In genomic region chr12:104083769-104084475, GRCh38 we compare ENCODE assay signal across 12 cellular contexts. TPM values are rescaled to one million over a fixed set of nuclear protein-coding genes. Genes with fewer than 3 reads are reported as not detected.
A peak's percentile ranks its signal among the peaks of the same experiment; 100 is the strongest.
DNase-seq lines count a peak whose midpoint lies in the region; ATAC-seq lines count a peak whose summit lies in the region.
"Had no signal": no experiment of that assay in that cellular context is flagged by ENCODE, and none has a peak within 500 bp of the region (broad histone marks: within the 10 kb centered on the region; RNA-seq: fewer than 3 reads in every experiment).

No MANE protein-coding gene starts in this region.

- H3K9me3 Mint-ChIP-seq in activated CD4-positive, alpha-beta memory T cell treated with anti-CD3 and anti-CD28 coated beads for 36 hours, result no peaks in the 10 kb centered on the region
- H3K9me3 Mint-ChIP-seq in activated CD4-positive, alpha-beta memory T cell treated with anti-CD3 and anti-CD28 coated beads, Interleukin-2, amount 10 ng/mL, durations not matched to agents 7 days and 5 days, result no peaks in the 10 kb centered on the region

- POLR2A ChIA-PET in activated CD4-positive, alpha-beta memory T cell treated with anti-CD3 and anti-CD28 coated beads for 36 hours (lab: Charles Lee), result interaction anchor here (0.6 to 1.7 kb wide), 4 partner anchors 19 to 156 kb away, joined by 3 read pairs; partner anchors contain the start of gene HCFC2
- POLR2A ChIA-PET in activated CD4-positive, alpha-beta memory T cell treated with anti-CD3 and anti-CD28 coated beads, Interleukin-2, amount 10 ng/mL, durations not matched to agents 7 days and 5 days (lab: Charles Lee), result interaction anchor here (1.2 kb wide), 1 partner anchor 20 kb away, joined by 3 read pairs; the partner anchor contains the start of gene HCFC2

- no peak overlapping the region for H3K4me3 Mint-ChIP-seq in activated CD4-positive, alpha-beta memory T cell treated with anti-CD3 and anti-CD28 coated beads for 36 hours
- no peak overlapping the region for H3K4me3 Mint-ChIP-seq in activated CD4-positive, alpha-beta memory T cell treated with anti-CD3 and anti-CD28 coated beads, Interleukin-2, amount 10 ng/mL, durations not matched to agents 7 days and 5 days

- H3K36me3 Mint-ChIP-seq in activated CD4-positive, alpha-beta memory T cell treated with anti-CD3 and anti-CD28 coated beads for 36 hours, result peaks cover 30% of the 10 kb centered on the region
- H3K36me3 Mint-ChIP-seq in activated CD4-positive, alpha-beta memory T cell treated with anti-CD3 and anti-CD28 coated beads, Interleukin-2, amount 10 ng/mL, durations not matched to agents 7 days and 5 days (ENCODE audit: low read depth), result peaks cover 48% of the 10 kb centered on the region

- peaks cover 17% of the 10 kb centered on the region for H3K4me1 Mint-ChIP-seq in activated CD4-positive, alpha-beta memory T cell treated with anti-CD3 and anti-CD28 coated beads for 36 hours (ENCODE audit: low read depth)
- H3K4me1 Mint-ChIP-seq in activated CD4-positive, alpha-beta memory T cell treated with anti-CD3 and anti-CD28 coated beads, Interleukin-2, amount 10 ng/mL, durations not matched to agents 7 days and 5 days, result peaks cover 24% of the 10 kb centered on the region

- no peaks in the 10 kb centered on the region for H3K27me3 Mint-ChIP-seq in activated CD4-positive, alpha-beta memory T cell treated with anti-CD3 and anti-CD28 coated beads for 36 hours
- no peaks in the 10 kb centered on the region for H3K27me3 Mint-ChIP-seq in activated CD4-positive, alpha-beta memory T cell treated with anti-CD3 and anti-CD28 coated beads, Interleukin-2, amount 10 ng/mL, durations not matched to agents 7 days and 5 days

- ATAC-seq in HG02571 (IDR thresholded peaks at IDR 0.05; ENCODE audit: unreplicated experiment) (peak; percentile 77), HG03575 (IDR thresholded peaks at IDR 0.05; ENCODE audit: extremely low read depth, insufficient number of reproducible peaks, low FRiP score, unreplicated experiment) (peak; percentile 79)
- ATAC-seq: HCT116 had no signal

- no peak overlapping the region for H3K27ac Mint-ChIP-seq in activated CD4-positive, alpha-beta memory T cell treated with anti-CD3 and anti-CD28 coated beads for 36 hours
- H3K27ac Mint-ChIP-seq in activated CD4-positive, alpha-beta memory T cell treated with anti-CD3 and anti-CD28 coated beads, Interleukin-2, amount 10 ng/mL, durations not matched to agents 7 days and 5 days, result no peak overlapping the region

- CTCF ChIA-PET in activated CD4-positive, alpha-beta memory T cell treated with anti-CD3 and anti-CD28 coated beads for 36 hours (lab: Charles Lee), result interaction anchor here (0.6 to 1.8 kb wide), 3 partner anchors 13 to 26 kb away, joined by 3 to 11 read pairs (median 5); no protein-coding TSS in a partner anchor
- CTCF ChIA-PET in activated CD4-positive, alpha-beta memory T cell treated with anti-CD3 and anti-CD28 coated beads, Interleukin-2, amount 10 ng/mL, durations not matched to agents 7 days and 5 days (lab: Charles Lee), result interaction anchor here (2.4 kb wide), 1 partner anchor 25 kb away, joined by 11 read pairs; no protein-coding TSS in a partner anchor

- intact Hi-C loops in activated CD4-positive, alpha-beta memory T cell treated with anti-CD3 and anti-CD28 coated beads for 36 hours (cut with micrococcal nuclease), result loop anchor here (1.0 kb wide), 3 partner anchors 11 to 159 kb away; partner anchors contain the start of gene HCFC2
- intact Hi-C loops in cardiac septum (cut with DNase I), result no loop called here

- DNase-seq in activated CD4-positive, alpha-beta memory T cell treated with anti-CD3 and anti-CD28 coated beads for 36 hours, result peak; percentile 78
- DNase-seq in activated CD4-positive, alpha-beta memory T cell treated with anti-CD3 and anti-CD28 coated beads, Interleukin-2, amount 10 ng/mL, durations not matched to agents 7 days and 5 days, result no peak
- peak; percentile 36 to 48 for DNase-seq in stimulated activated CD8-positive, alpha-beta memory T cell treated with anti-CD3 and anti-CD28 coated beads, Interleukin-15, amount 100 ng/mL, for 48 hours (ENCODE audit: low read depth in 2 of 2)
- DNase-seq in NCI-H1417 (lab: John Stamatoyannopoulos, UW), result no peak
- no peak for DNase-seq in NCI-H2081 (lab: John Stamatoyannopoulos, UW)
- DNase-seq in cardiac septum (ENCODE audit: low spot score), result no peak
- DNase-seq: MG63; NK-92 treated with Interleukin-12 subunit alpha and Interleukin-12 subunit beta, amount 100 ng/mL, for 24 hours had no signal

RNA-seq across cellular contexts. Expression of gene HCFC2, which starts 19.6 kb away (rescaled TPM):
- total RNA-seq in activated CD4-positive, alpha-beta memory T cell treated with anti-CD3 and anti-CD28 coated beads for 36 hours, result 10 to 100 TPM in 1 of 2 experiments, 1 to 10 TPM in 1; 8.9 to 10.8 TPM
- total RNA-seq in activated CD4-positive, alpha-beta memory T cell treated with anti-CD3 and anti-CD28 coated beads, Interleukin-2, amount 10 ng/mL, durations not matched to agents 7 days and 5 days, result 10 to 100 TPM; 15.8 to 17.7 TPM
- total RNA-seq in cardiac septum, result 14.4 TPM

RNA-seq across cellular contexts. Expression of gene GLT8D2, which starts 33.9 kb away (rescaled TPM):
- total RNA-seq in activated CD4-positive, alpha-beta memory T cell treated with anti-CD3 and anti-CD28 coated beads for 36 hours, result not detected
- not detected for total RNA-seq in activated CD4-positive, alpha-beta memory T cell treated with anti-CD3 and anti-CD28 coated beads, Interleukin-2, amount 10 ng/mL, durations not matched to agents 7 days and 5 days
- total RNA-seq in cardiac septum, result 5.5 TPM
- total RNA-seq: T-helper 2 cell treated with Interferon-gamma antibody and Interleukin-4, amounts not matched to agents 100 ng/mL and 5 ng/mL, for 36 hours had no signal

RNA-seq across cellular contexts. Expression of gene NFYB, which starts 54.1 kb away (rescaled TPM):
- 10 to 100 TPM; 23.6 to 24.5 TPM for total RNA-seq in activated CD4-positive, alpha-beta memory T cell treated with anti-CD3 and anti-CD28 coated beads for 36 hours
- 10 to 100 TPM; 22.3 to 22.7 TPM for total RNA-seq in activated CD4-positive, alpha-beta memory T cell treated with anti-CD3 and anti-CD28 coated beads, Interleukin-2, amount 10 ng/mL, durations not matched to agents 7 days and 5 days
- 31.1 TPM for total RNA-seq in cardiac septum

Comparison
In these comparisons a context has a peak if more than half of its experiments do, and no peak if none do; other contexts are left out.
1. DNase-seq: peak in activated CD4-positive, alpha-beta memory T cell treated with anti-CD3 and anti-CD28 coated beads for 36 hours (single experiment) and stimulated activated CD8-positive, alpha-beta memory T cell treated with anti-CD3 and anti-CD28 coated beads, Interleukin-15, amount 100 ng/mL, for 48 hours (2 of 2); none in activated CD4-positive, alpha-beta memory T cell treated with anti-CD3 and anti-CD28 coated beads, Interleukin-2, amount 10 ng/mL, durations not matched to agents 7 days and 5 days (single experiment), NCI-H1417 (0 of 3), NCI-H2081 (0 of 2) and cardiac septum (single experiment).